1 cellular context compared by ENCODE assay signal in the genomic region with DNA sequence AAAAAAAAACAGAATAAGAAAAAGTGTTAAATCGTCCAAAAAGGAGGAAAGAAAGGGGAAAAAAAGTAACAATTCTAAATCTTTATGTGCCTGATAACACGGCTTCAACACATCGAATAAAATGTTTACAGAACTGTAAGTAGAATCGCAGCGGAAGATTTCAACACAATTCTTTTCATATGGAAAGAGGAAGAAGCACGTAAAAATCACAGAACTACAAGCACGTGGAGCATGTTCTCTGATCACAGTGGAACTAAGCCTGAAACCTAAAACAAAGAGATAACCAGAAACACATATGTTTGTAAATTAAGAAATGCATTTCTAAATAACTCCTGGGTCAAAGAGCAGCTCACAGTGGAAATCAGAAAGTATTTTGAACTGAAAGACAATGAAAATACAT.
TF ChIP-seq lines count a peak whose summit lies in the region.

No MANE protein-coding gene starts in this region.

TF ChIP-seq in H1, 55 proteins besides CTCF, POLR2A, EP300 and RAD21:
- no peak for TF ChIP-seq TEAD4 (IDR thresholded peaks at IDR 0.05; ENCODE audit: low read depth, low read length)
- no peak for TF ChIP-seq NRF1 (IDR thresholded peaks at IDR 0.05; ENCODE audit: low read depth, low read length)
